In genomic region chr10:11478807-11479206, GRCh38 we compare ENCODE assay signal across 20 cellular contexts.
"Had no signal": no experiment of that assay in that cellular context is flagged by ENCODE, and none has a peak within 500 bp of the region (broad histone marks: within the 10 kb centered on the region; RNA-seq: fewer than 3 reads in every experiment).

No MANE protein-coding gene starts in this region.

- H3K27me3 Mint-ChIP-seq: central memory CD8-positive, alpha-beta T cell; type B pancreatic cell had no signal

- H3K4me1 ChIP-seq: body of pancreas, esophagus squamous epithelium, gastroesophageal sphincter, pancreas, SJSA1 had no signal

- H3K36me3 ChIP-seq: SJSA1 had no signal

- ATAC-seq: body of pancreas, gastroesophageal sphincter, heart right ventricle, left colon, pancreas, sciatic nerve had no signal

- H3K27ac ChIP-seq: body of pancreas, coronary artery, esophagus squamous epithelium, gastroesophageal sphincter, heart right ventricle, pancreas, SJSA1 had no signal

- H3K27me3 ChIP-seq: body of pancreas, esophagus squamous epithelium, gastroesophageal sphincter, heart right ventricle, pancreas, SJSA1 had no signal

- H3K9me3 ChIP-seq: body of pancreas, esophagus squamous epithelium, gastroesophageal sphincter, heart right ventricle, pancreas, SJSA1 had no signal

- DNase-seq: activated CD4-positive, alpha-beta T cell treated with anti-CD3 and anti-CD28 coated beads, Interleukin-2, amount 50 U/mL, for 4 hours; activated CD4-positive, CD25-positive, alpha-beta regulatory T cell treated with anti-CD3 and anti-CD28 coated beads, Interleukin-2, amount 50 U/mL, for 72 hours; activated naive CD4-positive, alpha-beta T cell treated with anti-CD3 and anti-CD28 coated beads, Interleukin-2, amount 50 U/mL, for 16 hours; amygdala; body of pancreas; effector CD4-positive, alpha-beta T cell; esophagus squamous epithelium; heart right ventricle; left colon; midbrain; pancreas; stimulated activated CD4-positive, alpha-beta T cell treated with anti-CD3 and anti-CD28 coated beads, Interleukin-1b, Interleukin-23, amount 100 ng/mL, for 48 hours had no signal

- H3K9me3 Mint-ChIP-seq: activated T-helper 2 cell treated with anti-CD3 and anti-CD28 coated beads, Interferon-gamma antibody, Interleukin-2, Interleukin-4, amounts not matched to agents 10 μg/mL and 5 μg/mL and 100 μg/mL, durations not matched to agents 14 hours and 24 hours and 36 hours; central memory CD8-positive, alpha-beta T cell; type B pancreatic cell had no signal

- H3K4me3 Mint-ChIP-seq: central memory CD8-positive, alpha-beta T cell; type B pancreatic cell had no signal

- H3K27ac Mint-ChIP-seq: activated T-helper 2 cell treated with anti-CD3 and anti-CD28 coated beads, Interferon-gamma antibody, Interleukin-2, Interleukin-4, amounts not matched to agents 10 μg/mL and 5 μg/mL and 100 μg/mL, durations not matched to agents 14 hours and 24 hours and 36 hours; type B pancreatic cell had no signal

- H3K4me3 ChIP-seq: body of pancreas, coronary artery, esophagus squamous epithelium, gastroesophageal sphincter, heart right ventricle, lung, pancreas, SJSA1 had no signal
